9 cellular contexts compared by ENCODE assay signal in genomic region chr3:48472923-48473616, GRCh38. TPM values are rescaled to one million over a fixed set of nuclear protein-coding genes. Genes with fewer than 3 reads are reported as not detected.
DNase-seq lines count a peak whose midpoint lies in the region; ATAC-seq, FAIRE-seq and TF ChIP-seq lines count a peak whose summit lies in the region.
"Had no signal": no experiment of that assay in that cellular context is flagged by ENCODE, and none has a peak within 500 bp of the region (broad histone marks: within the 10 kb centered on the region; RNA-seq: fewer than 3 reads in every experiment).

No MANE protein-coding gene starts in this region.

- H3K36me3 ChIP-seq in keratinocyte (ENCODE audit: control insufficient read depth in 2 of 2, extremely low read depth in 1 of 2, insufficient read depth in 2 of 2, low read length in 2 of 2) = peaks cover 6 to 8% of the 10 kb centered on the region in 2 experiments

- H3K4me2 ChIP-seq in keratinocyte (ENCODE audit: control insufficient read depth, extremely low read depth, insufficient read depth, low read depth, low read length) = peak overlapping the region; percentile 79

- H3K4me1 ChIP-seq in keratinocyte (ENCODE audit: control insufficient read depth, extremely low read depth, insufficient read depth, low read length) = peaks cover 14% of the 10 kb centered on the region

- DNase-seq in AG08395 (ENCODE audit: low spot score) = peak; percentile 93
- DNase-seq in NCI-H2227 (lab: John Stamatoyannopoulos, UW; ENCODE audit: unreplicated experiment) = peak; percentile 90
- peak; percentile 88 for DNase-seq in activated CD4-positive, CD25-positive, alpha-beta regulatory T cell treated with anti-CD3 and anti-CD28 coated beads, Interleukin-2, amount 50 U/mL, for 16 hours (ENCODE audit: low read depth, low spot score)
- peak; percentile 94 for DNase-seq in cerebellar cortex (ENCODE audit: low spot score)
- peak; percentile 66 for DNase-seq in keratinocyte (ENCODE audit: low read depth, low spot score)
- peak; percentile 90 to 95 (median 94) for DNase-seq in stimulated activated CD4-positive, alpha-beta T cell treated with anti-CD3 and anti-CD28 coated beads, Interleukin-12 subunit alpha, Interleukin-12 subunit beta, amount 100 ng/mL, for 48 hours (ENCODE audit: low read depth in 2 of 3, low spot score in 1 of 3)

- no peaks in the 10 kb centered on the region for H3K9me3 ChIP-seq in keratinocyte (ENCODE audit: control insufficient read depth, low read depth, low read length)

- ATAC-seq in GM18867 (IDR thresholded peaks at IDR 0.05; ENCODE audit: unreplicated experiment) (peak; percentile 77), HG03097 (IDR thresholded peaks at IDR 0.05; ENCODE audit: low FRiP score, unreplicated experiment) (peak; percentile 73)

- H3K27me3 ChIP-seq in keratinocyte (ENCODE audit: control insufficient read depth, extremely low read depth, insufficient read depth, low read length) = no peaks in the 10 kb centered on the region

- peak overlapping the region; percentile 64 to 95 (median 80) for H3K4me3 ChIP-seq in keratinocyte (ENCODE audit: control insufficient read depth in 2 of 3, extremely low read depth in 1 of 3, insufficient read depth in 2 of 3, low read depth in 1 of 3, low read length in 3 of 3)

- H3K27ac ChIP-seq in keratinocyte (ENCODE audit: control insufficient read depth, insufficient read depth, low read length) = peak overlapping the region; percentile 96

- peak overlapping the region; percentile 72 for H2AFZ ChIP-seq in keratinocyte (ENCODE audit: control insufficient read depth, low read length)

- peak in 2 of 3 experiments; percentile 27 to 30 for TF ChIP-seq CTCF in keratinocyte (optimal IDR thresholded peaks at IDR 0.05 in 1 of 3, IDR thresholded peaks at IDR 0.05 in 1 of 3, conservative IDR thresholded peaks at IDR 0.05 in 1 of 3; ENCODE audit: extremely low read depth in 1 of 3, insufficient read depth in 2 of 3, low read length in 3 of 3)

- FAIRE-seq in keratinocyte (lab: Jason Lieb, UNC) = peak; percentile 83
- FAIRE-seq: colon had no signal

- dilution Hi-C loops in keratinocyte (cut with MboI; ENCODE audit: extremely low pct_ligation_motif_present, low sequenced_read_pairs) = no loop called here

- peaks cover 36% of the 10 kb centered on the region for H3K79me2 ChIP-seq in keratinocyte (ENCODE audit: control insufficient read depth, insufficient read depth, low read length)

- H3K9ac ChIP-seq in keratinocyte (ENCODE audit: control insufficient read depth, extremely low read depth, insufficient read depth, low read length) = peak overlapping the region; percentile 96

- H3K9me1 ChIP-seq in keratinocyte (ENCODE audit: control insufficient read depth, extremely low read depth, insufficient read depth, low read length) = no peaks in the 10 kb centered on the region

- H4K20me1 ChIP-seq in keratinocyte (ENCODE audit: control insufficient read depth, extremely low read depth, insufficient read depth, low read length) = no peaks in the 10 kb centered on the region

RNA-seq across cellular contexts. Expression of gene ATRIP, which starts 26.5 kb away (rescaled TPM):
- polyA plus RNA-seq in keratinocyte = 8.6 to 9.7 TPM (median 9.1 TPM) in 3 replicates
- 2.1 TPM for polyA plus RNA-seq in keratinocyte (2011; ENCODE audit: low read depth)
- polyA plus RNA-seq in keratinocyte (2011; cell fraction: cytosol; rRNA removed) = 7.6 and 9.1 TPM in 2 replicates
- 13.1 and 13.9 TPM in 2 replicates for polyA plus RNA-seq in keratinocyte (2011; cell fraction: nucleus; rRNA removed)
- 5.1 and 8.2 TPM in 2 replicates for polyA plus RNA-seq in keratinocyte (2012; ENCODE audit: low replicate concordance)
- polyA minus RNA-seq in keratinocyte = 10.4 to 15.1 TPM (median 15.0 TPM) in 3 replicates
- 7.1 TPM for polyA minus RNA-seq in keratinocyte (2011; cell fraction: cytosol; rRNA and poly(A)+ RNA removed)
- polyA minus RNA-seq in keratinocyte (2011; cell fraction: nucleus; rRNA and poly(A)+ RNA removed) = 6.3 and 11.2 TPM in 2 replicates

RNA-seq across cellular contexts. Expression of gene SHISA5, which starts 30.9 kb away (rescaled TPM):
- 94.4 to 159 TPM (median 95.5 TPM) in 3 replicates for polyA plus RNA-seq in keratinocyte
- polyA plus RNA-seq in keratinocyte (2011; ENCODE audit: low read depth) = 15.8 TPM
- polyA plus RNA-seq in keratinocyte (2011; cell fraction: cytosol; rRNA removed) = 123 and 181 TPM in 2 replicates
- 73.3 and 94.4 TPM in 2 replicates for polyA plus RNA-seq in keratinocyte (2011; cell fraction: nucleus; rRNA removed)
- 62.3 and 188 TPM in 2 replicates for polyA plus RNA-seq in keratinocyte (2012; ENCODE audit: low replicate concordance)
- polyA minus RNA-seq in keratinocyte = 120 to 289 TPM (median 147 TPM) in 3 replicates
- 189 TPM for polyA minus RNA-seq in keratinocyte (2011; cell fraction: cytosol; rRNA and poly(A)+ RNA removed)
- 35.5 and 38.2 TPM in 2 replicates for polyA minus RNA-seq in keratinocyte (2011; cell fraction: nucleus; rRNA and poly(A)+ RNA removed)

RNA-seq across cellular contexts. Expression of gene TMA7, which starts 33.0 kb away (rescaled TPM):
- polyA plus RNA-seq in keratinocyte = 190 to 418 TPM (median 306 TPM) in 3 replicates
- 59.2 TPM for polyA plus RNA-seq in keratinocyte (2011; ENCODE audit: low read depth)
- 291 and 312 TPM in 2 replicates for polyA plus RNA-seq in keratinocyte (2011; cell fraction: cytosol; rRNA removed)
- 60.6 and 110 TPM in 2 replicates for polyA plus RNA-seq in keratinocyte (2011; cell fraction: nucleus; rRNA removed)
- polyA plus RNA-seq in keratinocyte (2012; ENCODE audit: low replicate concordance) = 311 and 566 TPM in 2 replicates
- polyA minus RNA-seq in keratinocyte = 2.3 to 21.0 TPM (median 11.6 TPM) in 3 replicates
- polyA minus RNA-seq in keratinocyte (2011; cell fraction: cytosol; rRNA and poly(A)+ RNA removed) = 84.6 TPM
- polyA minus RNA-seq in keratinocyte (2011; cell fraction: nucleus; rRNA and poly(A)+ RNA removed) = 6.3 and 9.9 TPM in 2 replicates

RNA-seq across cellular contexts. Expression of gene CCDC51, which starts 33.2 kb away (rescaled TPM):
- polyA plus RNA-seq in keratinocyte = 27.9 to 28.8 TPM (median 28.4 TPM) in 3 replicates
- 13.6 TPM for polyA plus RNA-seq in keratinocyte (2011; ENCODE audit: low read depth)
- 18.9 and 21.4 TPM in 2 replicates for polyA plus RNA-seq in keratinocyte (2011; cell fraction: cytosol; rRNA removed)
- polyA plus RNA-seq in keratinocyte (2011; cell fraction: nucleus; rRNA removed) = 20.3 and 22.1 TPM in 2 replicates
- 14.3 and 21.5 TPM in 2 replicates for polyA plus RNA-seq in keratinocyte (2012; ENCODE audit: low replicate concordance)
- 14.3 to 24.7 TPM (median 19.8 TPM) in 3 replicates for polyA minus RNA-seq in keratinocyte
- 15.3 TPM for polyA minus RNA-seq in keratinocyte (2011; cell fraction: cytosol; rRNA and poly(A)+ RNA removed)
- polyA minus RNA-seq in keratinocyte (2011; cell fraction: nucleus; rRNA and poly(A)+ RNA removed) = 5.0 and 8.2 TPM in 2 replicates

RNA-seq across cellular contexts. Expression of gene PLXNB1, which starts 43.2 kb away (rescaled TPM):
- polyA plus RNA-seq in keratinocyte = 67.5 to 124 TPM (median 83.0 TPM) in 3 replicates
- 78.3 TPM for polyA plus RNA-seq in keratinocyte (2011; ENCODE audit: low read depth)
- 15.3 and 27.8 TPM in 2 replicates for polyA plus RNA-seq in keratinocyte (2011; cell fraction: cytosol; rRNA removed)
- polyA plus RNA-seq in keratinocyte (2011; cell fraction: nucleus; rRNA removed) = 412 and 505 TPM in 2 replicates
- 67.7 and 78.5 TPM in 2 replicates for polyA plus RNA-seq in keratinocyte (2012; ENCODE audit: low replicate concordance)
- 149 to 232 TPM (median 170 TPM) in 3 replicates for polyA minus RNA-seq in keratinocyte
- 90.0 TPM for polyA minus RNA-seq in keratinocyte (2011; cell fraction: cytosol; rRNA and poly(A)+ RNA removed)
- polyA minus RNA-seq in keratinocyte (2011; cell fraction: nucleus; rRNA and poly(A)+ RNA removed) = 318 and 338 TPM in 2 replicates

Comparison
In these comparisons a context has a peak if more than half of its experiments do, and no peak if none do; other contexts are left out.
1. Peak in every context shown above with its lines: DNase-seq, ATAC-seq, H3K4me3 ChIP-seq and H3K27ac ChIP-seq.